10 cellular contexts compared by ENCODE assay signal in the genomic region with DNA sequence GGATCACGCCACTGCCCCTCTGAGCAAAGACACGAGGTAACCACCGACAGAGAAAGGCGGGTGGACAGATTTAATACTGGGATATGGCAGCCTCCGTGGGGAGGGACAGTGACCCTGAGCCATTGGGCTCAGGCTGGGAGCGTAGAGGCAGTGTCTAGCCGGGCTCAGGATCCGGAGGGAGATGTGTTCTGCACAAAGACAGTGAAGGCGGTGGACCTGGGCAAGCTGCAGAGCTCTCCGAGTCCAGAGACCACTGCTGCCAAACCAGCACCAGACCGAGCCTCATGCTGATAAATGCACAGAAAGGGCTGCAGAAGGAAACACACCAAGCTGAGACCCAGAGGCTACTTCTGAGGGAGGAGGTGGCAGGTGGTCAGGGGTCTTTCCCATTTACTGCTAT.
"Had no signal": no experiment of that assay in that cellular context is flagged by ENCODE, and none has a peak within 500 bp of the region (broad histone marks: within the 10 kb centered on the region; RNA-seq: fewer than 3 reads in every experiment).

No MANE protein-coding gene starts in this region.

- H3K4me3 ChIP-seq: thyroid gland had no signal

- H3K36me3 ChIP-seq: thyroid gland had no signal

- FAIRE-seq: endometrium, urothelium cell line had no signal

- H3K27me3 Mint-ChIP-seq: activated B cell treated with CpG ODN at 0.5 μM for 24 hours; activated CD4-positive, alpha-beta T cell treated with anti-CD3 and anti-CD28 coated beads, Interleukin-2, amount 10 ng/mL, durations not matched to agents 7 days and 5 days had no signal

- H3K27me3 ChIP-seq: thyroid gland had no signal

- H3K4me3 Mint-ChIP-seq: activated B cell treated with CpG ODN at 0.5 μM for 24 hours; activated CD4-positive, alpha-beta T cell treated with anti-CD3 and anti-CD28 coated beads, Interleukin-2, amount 10 ng/mL, durations not matched to agents 7 days and 5 days; stimulated activated effector memory CD8-positive, alpha-beta T cell treated with anti-CD3 and anti-CD28 coated beads, Interleukin-12 subunit alpha, Interleukin-12 subunit beta, amount 100 ng/mL, for 72 hours; T-helper 1 cell treated with Interleukin-12 subunit alpha and Interleukin-12 subunit beta and Interleukin-4 antibody, amounts not matched to agents 30 μg/mL and 1 μg/mL, for 36 hours had no signal

- H3K9me3 Mint-ChIP-seq: activated B cell treated with CpG ODN at 0.5 μM for 24 hours; activated CD4-positive, alpha-beta T cell treated with anti-CD3 and anti-CD28 coated beads, Interleukin-2, amount 10 ng/mL, durations not matched to agents 7 days and 5 days; stimulated activated effector memory CD8-positive, alpha-beta T cell treated with anti-CD3 and anti-CD28 coated beads, Interleukin-12 subunit alpha, Interleukin-12 subunit beta, amount 100 ng/mL, for 72 hours; T-helper 1 cell treated with Interleukin-12 subunit alpha and Interleukin-12 subunit beta and Interleukin-4 antibody, amounts not matched to agents 30 μg/mL and 1 μg/mL, for 36 hours had no signal

- H3K4me1 Mint-ChIP-seq: activated B cell treated with CpG ODN at 0.5 μM for 24 hours had no signal

- H3K9me3 ChIP-seq: thyroid gland had no signal

- H3K27ac Mint-ChIP-seq: activated B cell treated with CpG ODN at 0.5 μM for 24 hours; T-helper 1 cell treated with Interleukin-12 subunit alpha and Interleukin-12 subunit beta and Interleukin-4 antibody, amounts not matched to agents 30 μg/mL and 1 μg/mL, for 36 hours had no signal

- DNase-seq: activated B cell treated with CpG ODN at 0.5 μM for 24 hours; activated CD4-positive, alpha-beta T cell treated with anti-CD3 and anti-CD28 coated beads, Interleukin-2, amount 10 ng/mL, durations not matched to agents 7 days and 5 days; activated CD8-positive, alpha-beta memory T cell treated with anti-CD3 and anti-CD28 coated beads, Interleukin-2, amount 50 U/mL, for 48 hours; left ventricle myocardium superior; mesendoderm; thyroid gland had no signal

- H3K27ac ChIP-seq: thyroid gland had no signal
